ENCODE assay signal across 5 cellular contexts in the genomic region with DNA sequence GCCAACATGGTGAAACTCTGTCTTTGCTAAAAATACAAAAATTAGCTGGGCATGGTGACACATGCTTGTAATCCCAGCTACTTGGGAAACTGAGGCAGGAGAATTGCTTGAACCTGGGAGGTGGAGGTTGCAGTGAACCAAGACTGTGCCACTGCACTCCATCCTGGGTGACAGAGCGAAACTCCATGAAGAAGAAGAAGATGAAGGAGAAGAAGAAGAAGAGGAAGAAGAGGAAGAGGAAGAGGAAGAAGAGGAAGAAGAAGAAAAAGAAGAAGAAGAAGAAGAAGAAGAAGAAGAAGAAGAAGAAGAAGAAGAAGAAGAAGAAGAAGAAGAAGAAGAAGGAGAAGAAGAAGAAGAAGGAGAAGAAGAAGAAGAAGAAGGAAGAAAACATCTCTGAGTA. TPM values are rescaled to one million over a fixed set of nuclear protein-coding genes. Genes with fewer than 3 reads are reported as not detected.
"Had no signal": no experiment of that assay in that cellular context is flagged by ENCODE, and none has a peak within 500 bp of the region (broad histone marks: within the 10 kb centered on the region; RNA-seq: fewer than 3 reads in every experiment).

No MANE protein-coding gene starts in this region.

RNA-seq across cellular contexts. Expression of gene WNT7A, which starts 23.2 kb away (rescaled TPM):
- total RNA-seq: NCI-H460, OCI-LY7, Right ventricle myocardium inferior, SJCRH30, SK-MEL-5 had no signal
